Comparison of ENCODE assay signal across 17 cellular contexts in the genomic region with DNA sequence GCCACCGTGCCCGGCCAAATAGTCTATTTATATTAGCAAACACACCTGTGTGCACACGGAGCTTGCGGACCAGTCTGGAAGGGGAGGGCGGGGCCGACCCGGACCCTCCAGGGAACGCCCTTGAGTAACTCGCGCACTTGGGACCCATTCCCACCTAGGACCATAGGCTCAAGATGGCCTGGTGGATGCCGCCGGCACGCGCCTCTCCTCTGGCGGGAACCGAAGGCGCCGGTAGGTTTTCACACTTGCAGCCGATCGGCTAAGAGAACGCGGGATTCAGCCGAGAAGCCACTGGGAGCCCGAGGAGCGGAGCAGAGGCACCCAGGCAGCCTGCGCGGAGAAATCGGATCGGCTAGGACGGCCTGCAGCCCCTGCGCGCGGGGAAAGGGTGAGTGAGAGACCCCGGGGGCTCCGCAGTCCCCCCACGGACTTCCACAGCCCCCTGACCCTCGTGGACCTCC. TPM values are rescaled to one million over a fixed set of nuclear protein-coding genes. Genes with fewer than 3 reads are reported as not detected.
A peak's percentile ranks its signal among the peaks of the same experiment; 100 is the strongest.
DNase-seq lines count a peak whose midpoint lies in the region; ATAC-seq and TF ChIP-seq lines count a peak whose summit lies in the region.
"Had no signal": no experiment of that assay in that cellular context is flagged by ENCODE, and none has a peak within 500 bp of the region (broad histone marks: within the 10 kb centered on the region; RNA-seq: fewer than 3 reads in every experiment).

No MANE protein-coding gene starts in this region.

- H3K9me3 Mint-ChIP-seq in mesothelial cell of epicardium, result peaks cover 18% of the 10 kb centered on the region

- H3K4me1 Mint-ChIP-seq in mesothelial cell of epicardium, result peaks cover 3% of the 10 kb centered on the region

- ATAC-seq in Right ventricle myocardium inferior, result no peak
- peak; percentile 11 for ATAC-seq in aorta (ENCODE audit: low FRiP score)
- ATAC-seq in HG03565 (IDR thresholded peaks at IDR 0.05; ENCODE audit: unreplicated experiment), result no peak
- ATAC-seq: HCT116; stimulated activated naive CD8-positive, alpha-beta T cell treated with anti-CD3 and anti-CD28 coated beads, Interleukin-15, Interleukin-2, amounts not matched to agents 100 U/mL and 50 U/mL, for 24 hours had no signal

- H3K4me1 ChIP-seq in cardiac muscle cell (ENCODE audit: low read depth), result no peaks in the 10 kb centered on the region
- no peaks in the 10 kb centered on the region; the same call in 1 of the 2 replicates for H3K4me1 ChIP-seq in iPS DF 6.9 (ENCODE audit: control insufficient read depth, insufficient read depth, low read length)
- no peaks in the 10 kb centered on the region for H3K4me1 ChIP-seq in aorta (ENCODE audit: control insufficient read depth in 1 of 2, insufficient read depth in 2 of 2, low read length in 2 of 2)
- no peaks in the 10 kb centered on the region for H3K4me1 ChIP-seq in colonic mucosa
- peaks cover 0 to 20% (median 3%) of the 10 kb centered on the region in 3 donors for H3K4me1 ChIP-seq in esophagus squamous epithelium
- H3K4me1 ChIP-seq: uterus had no signal

- peak overlapping the region; percentile 4 for H3K4me3 ChIP-seq in cardiac muscle cell
- H3K4me3 ChIP-seq in iPS DF 6.9 (ENCODE audit: low read length), result peak overlapping the region; percentile 51; the same call in 1 of the 2 replicates
- H3K4me3 ChIP-seq in aorta (ENCODE audit: low read length in 2 of 2), result no peak overlapping the region
- H3K4me3 ChIP-seq in colonic mucosa, result no peak overlapping the region
- peak overlapping the region in 1 of 4 donors; percentile 38 for H3K4me3 ChIP-seq in esophagus squamous epithelium
- H3K4me3 ChIP-seq: uterus had no signal

- H3K27ac ChIP-seq in cardiac muscle cell (no peak overlapping the region), iPS DF 6.9 (ENCODE audit: low read length) (no peak overlapping the region), aorta (ENCODE audit: low read depth in 1 of 2, low read length in 2 of 2) (no peak overlapping the region), colonic mucosa (no peak overlapping the region), esophagus squamous epithelium (no peak overlapping the region)
- H3K27ac ChIP-seq: neutrophil, uterus had no signal

- peaks cover 63% of the 10 kb centered on the region for H3K27me3 Mint-ChIP-seq in mesothelial cell of epicardium (ENCODE audit: low read depth)

- H3K4me3 Mint-ChIP-seq in mesothelial cell of epicardium, result peak overlapping the region; percentile 10

- intact Hi-C loops in Right ventricle myocardium inferior (cut with DNase I), result no loop called here
- intact Hi-C loops in aorta (cut with DNase I), result no loop called here
- intact Hi-C loops in colonic mucosa (cut with DNase I), result no loop called here
- intact Hi-C loops in esophagus squamous epithelium (cut with DNase I), result no loop called here

- TF ChIP-seq CTCF in cardiac muscle cell (IDR thresholded peaks at IDR 0.05; ENCODE audit: low read depth, low read length) (no peak), mesothelial cell of epicardium (IDR thresholded peaks at IDR 0.05; ENCODE audit: unreplicated experiment) (no peak), colonic mucosa (IDR thresholded peaks at IDR 0.05) (no peak), esophagus squamous epithelium (IDR thresholded peaks at IDR 0.05) (no peak)

- no peak for TF ChIP-seq POLR2A in esophagus squamous epithelium (IDR thresholded peaks at IDR 0.05)

- H3K9ac ChIP-seq in colonic mucosa (ENCODE audit: low read depth in 2 of 2, low read length in 2 of 2), result no peak overlapping the region

- H3K36me3 Mint-ChIP-seq in mesothelial cell of epicardium, result peaks cover 10% of the 10 kb centered on the region

- H3K9me3 ChIP-seq in cardiac muscle cell (ENCODE audit: low read depth) (no peaks in the 10 kb centered on the region), iPS DF 6.9 (ENCODE audit: control insufficient read depth, insufficient read depth, low read length) (no peaks in the 10 kb centered on the region), aorta (ENCODE audit: control insufficient read depth, low read length) (peaks cover 9% of the 10 kb centered on the region), colonic mucosa (no peaks in the 10 kb centered on the region), esophagus squamous epithelium (peaks cover 0 to 36% (median 22%) of the 10 kb centered on the region in 3 donors)
- H3K9me3 ChIP-seq: neutrophil had no signal

- peak in 1 of 2 donors; percentile 22 for DNase-seq in cardiac muscle cell (ENCODE audit: low read depth in 1 of 2, low spot score in 1 of 2)
- no peak for DNase-seq in Right ventricle myocardium inferior (ENCODE audit: missing footprints)
- DNase-seq in iPS DF 6.9 (ENCODE audit: low read depth, low spot score), result no peak
- DNase-seq in mesothelial cell of epicardium (ENCODE audit: low spot score in 2 of 2, unreplicated experiment in 2 of 2), result no peak
- no peak for DNase-seq in aorta
- no peak for DNase-seq in colonic mucosa
- no peak for DNase-seq in esophagus squamous epithelium (lab: John Stamatoyannopoulos, UW)
- DNase-seq: amygdala; NCI-H1694; NCI-H446 treated with DMSO at 0.1 percent for 48 hours; SHP77; stimulated activated naive CD8-positive, alpha-beta T cell treated with anti-CD3 and anti-CD28 coated beads, Interleukin-15, Interleukin-2, amounts not matched to agents 100 U/mL and 50 U/mL, for 24 hours; T-helper 2 cell; uterus had no signal

- no peak overlapping the region for H3K27ac Mint-ChIP-seq in mesothelial cell of epicardium

- no CpG with 5 or more reads among the region's 37 CpGs for WGBS in iPS DF 6.9 (ENCODE audit: insufficient coverage, insufficient read length)
- 1 to 3% methylated on average over 34 to 37 of the region's 37 CpGs for WGBS in aorta, 2 donors
- 24% methylated on average over 2 of the region's 37 CpGs; no CpG with 5 or more reads in 1 of the 2 donors for WGBS in esophagus squamous epithelium, 2 donors

- H3K27me3 ChIP-seq in cardiac muscle cell (peaks cover 76% of the 10 kb centered on the region), iPS DF 6.9 (ENCODE audit: control insufficient read depth, insufficient read depth, low read length) (no peaks in the 10 kb centered on the region), aorta (ENCODE audit: control insufficient read depth in 1 of 2, insufficient read depth in 2 of 2, low read length in 1 of 2) (peaks cover 0 to 7% of the 10 kb centered on the region in 2 donors), colonic mucosa (peaks cover 55% of the 10 kb centered on the region), esophagus squamous epithelium (peaks cover 11 to 100% (median 43%) of the 10 kb centered on the region in 4 donors)

- H3K36me3 ChIP-seq in cardiac muscle cell (no peaks in the 10 kb centered on the region), iPS DF 6.9 (ENCODE audit: control insufficient read depth, insufficient read depth, low read length) (peaks cover 2% of the 10 kb centered on the region; the same call in 1 of the 2 replicates), aorta (ENCODE audit: control insufficient read depth in 1 of 2, insufficient read depth in 2 of 2, low read length in 1 of 2) (no peaks in the 10 kb centered on the region), colonic mucosa (no peaks in the 10 kb centered on the region), esophagus squamous epithelium (no peaks in the 10 kb centered on the region)
- H3K36me3 ChIP-seq: neutrophil, uterus had no signal

RNA-seq across cellular contexts. Expression of a gene that starts 18.9 kb away (rescaled TPM):
- 36.4 and 36.6 TPM in 2 replicates for total RNA-seq in cardiac muscle cell
- polyA plus RNA-seq in cardiac muscle cell, result 64.7 and 65.4 TPM in 2 replicates
- 26.5 TPM for total RNA-seq in Right ventricle myocardium inferior
- total RNA-seq in mesothelial cell of epicardium, result 34.4 to 35.0 TPM (median 34.9 TPM) in 3 replicates
- 10 to 100 TPM; 10.9 to 16.5 TPM for total RNA-seq in aorta
- 10 to 100 TPM; 28.2 to 30.6 TPM for polyA plus RNA-seq in aorta
- total RNA-seq in colonic mucosa, result 10 to 100 TPM; 11.3 to 12.9 TPM
- 10 to 100 TPM in 2 of 4 donors, 1 to 10 TPM in 2; 5.8 to 13.5 (median 9.5) TPM for total RNA-seq in esophagus squamous epithelium

RNA-seq across cellular contexts. Expression of a gene that starts 57.8 kb away (rescaled TPM):
- total RNA-seq in cardiac muscle cell (333 and 338 TPM in 2 replicates), Right ventricle myocardium inferior (331 TPM), mesothelial cell of epicardium (134 to 139 TPM (median 137 TPM) in 3 replicates), aorta (100 to 1,000 TPM; 146 to 155 TPM), colonic mucosa (100 to 1,000 TPM; 132 to 148 TPM), esophagus squamous epithelium (100 to 1,000 TPM; 127 to 233 (median 145) TPM)
- polyA plus RNA-seq in cardiac muscle cell (266 and 283 TPM in 2 replicates), aorta (100 to 1,000 TPM; 294 to 333 TPM)

Comparison
In these comparisons a context has a peak if more than half of its experiments do, and no peak if none do; other contexts are left out.
1. H3K4me3 ChIP-seq: peak in cardiac muscle cell (single experiment) and iPS DF 6.9 (single experiment); none in aorta (0 of 2) and colonic mucosa (single experiment).